Comparison of ENCODE assay signal across 20 cellular contexts in genomic region chr17:50861334-50861676, GRCh38. TPM values are rescaled to one million over a fixed set of nuclear protein-coding genes. Genes with fewer than 3 reads are reported as not detected.
DNase-seq lines count a peak whose midpoint lies in the region; ATAC-seq, FAIRE-seq and TF ChIP-seq lines count a peak whose summit lies in the region.
"Had no signal": no experiment of that assay in that cellular context is flagged by ENCODE, and none has a peak within 500 bp of the region (broad histone marks: within the 10 kb centered on the region; RNA-seq: fewer than 3 reads in every experiment).

No MANE protein-coding gene starts in this region.

- POLR2A ChIA-PET in HCT116 (lab: Charles Lee), result interaction anchor here (0.9 to 1.4 kb wide), 3 partner anchors 9 to 79 kb away, joined by 3 to 6 read pairs (median 5); no protein-coding TSS in a partner anchor

- CTCF ChIA-PET in HCT116 (lab: Charles Lee), result interaction anchor here (0.6 to 4.5 kb wide), 6 partner anchors 8 to 357 kb away, joined by 3 to 51 read pairs (median 4); no protein-coding TSS in a partner anchor

- peaks cover 36% of the 10 kb centered on the region for H3K79me2 ChIP-seq in HCT116 (ENCODE audit: insufficient read depth, low read length)
- H3K79me2 ChIP-seq in astrocyte (ENCODE audit: insufficient read depth, low read length), result peaks cover 33% of the 10 kb centered on the region

- no peaks in the 10 kb centered on the region for H3K9me2 ChIP-seq in HCT116 (ENCODE audit: insufficient read depth)

- H3K4me1 Mint-ChIP-seq in astrocyte (ENCODE audit: low read depth, unreplicated experiment), result peaks cover 12% of the 10 kb centered on the region
- H3K4me1 Mint-ChIP-seq in memory B cell, result peaks cover 19% of the 10 kb centered on the region

- H3K27ac ChIP-seq in HCT116 (ENCODE audit: low read depth, low read length) (no peak overlapping the region), astrocyte (ENCODE audit: low read depth, low read length) (no peak overlapping the region), temporal lobe (ENCODE audit: low read depth, low read length) (peak overlapping the region; percentile 85)
- H3K27ac ChIP-seq: BLaER1 treated with 17β-estradiol and CSF1 and Interleukin-3, amounts not matched to agents 10 nM and 100 nM; RWPE1 had no signal

- H3K4me3 ChIP-seq in HCT116 (replicated peaks in 1 of 2; ENCODE audit: low read depth in 1 of 2, low read length in 2 of 2) (no peak overlapping the region), astrocyte (ENCODE audit: insufficient read depth, low read depth, low read length) (no peak overlapping the region)
- H3K4me3 ChIP-seq: BLaER1 treated with 17β-estradiol and CSF1 and Interleukin-3, amounts not matched to agents 10 nM and 100 nM had no signal

- H3K4me3 Mint-ChIP-seq in astrocyte (ENCODE audit: unreplicated experiment) (peak overlapping the region; percentile 30), memory B cell (no peak overlapping the region)
- H3K4me3 Mint-ChIP-seq: activated CD8-positive, alpha-beta memory T cell treated with anti-CD3 and anti-CD28 coated beads, Interleukin-2, amount 10 ng/mL, durations not matched to agents 7 days and 5 days; mesothelial cell of epicardium had no signal

- no peaks in the 10 kb centered on the region for H3K27me3 Mint-ChIP-seq in astrocyte (ENCODE audit: low read depth, unreplicated experiment)
- no peaks in the 10 kb centered on the region for H3K27me3 Mint-ChIP-seq in memory B cell
- H3K27me3 Mint-ChIP-seq: activated CD8-positive, alpha-beta memory T cell treated with anti-CD3 and anti-CD28 coated beads, Interleukin-2, amount 10 ng/mL, durations not matched to agents 7 days and 5 days; stimulated activated naive CD8-positive, alpha-beta T cell treated with anti-CD3 and anti-CD28 coated beads, Interleukin-15, Interleukin-2, amounts not matched to agents 100 ng/mL and 50 ng/mL, for 24 hours had no signal

- H3K9me3 Mint-ChIP-seq in astrocyte (ENCODE audit: unreplicated experiment), result no peaks in the 10 kb centered on the region
- H3K9me3 Mint-ChIP-seq in memory B cell, result no peaks in the 10 kb centered on the region
- H3K9me3 Mint-ChIP-seq: mesothelial cell of epicardium; stimulated activated naive CD8-positive, alpha-beta T cell treated with anti-CD3 and anti-CD28 coated beads, Interleukin-15, Interleukin-2, amounts not matched to agents 100 ng/mL and 50 ng/mL, for 24 hours had no signal

- peaks cover 11 to 13% of the 10 kb centered on the region in 2 experiments for H3K36me3 ChIP-seq in HCT116 (ENCODE audit: control insufficient read depth in 1 of 2, insufficient read depth in 2 of 2, low read length in 2 of 2)
- peaks cover 4% of the 10 kb centered on the region for H3K36me3 ChIP-seq in astrocyte (ENCODE audit: insufficient read depth, low read length)

- no peak overlapping the region for H3K9ac ChIP-seq in HCT116 (ENCODE audit: low read length)
- H3K9ac ChIP-seq in astrocyte (ENCODE audit: low read length), result no peak overlapping the region
- H3K9ac ChIP-seq: BLaER1 treated with 17β-estradiol and CSF1 and Interleukin-3, amounts not matched to agents 10 nM and 100 nM had no signal

- no peak for FAIRE-seq in astrocyte (lab: Jason Lieb, UNC)

- peaks cover 23% of the 10 kb centered on the region for H4K20me1 ChIP-seq in HCT116 (ENCODE audit: insufficient read depth)
- peaks cover 32% of the 10 kb centered on the region for H4K20me1 ChIP-seq in astrocyte (ENCODE audit: insufficient read depth, low read length)

- no TSS peak for BruUV-seq in HCT116 (replicated peaks; lab: Mats Ljungman, UMichigan)

- H2AFZ ChIP-seq in HCT116 (ENCODE audit: low read depth, low read length, poor library complexity, severe bottlenecking) (no peak overlapping the region), astrocyte (ENCODE audit: low read depth, low read length) (no peak overlapping the region)

- intact Hi-C loops in HCT116 (cut with micrococcal nuclease), result loop anchor here (10.0 kb wide), 1 partner anchor 227 kb away; the partner anchor contains the start of gene ABCC3

- no peak for TF ChIP-seq RAD21 in HCT116 (IDR thresholded peaks at IDR 0.05; ENCODE audit: low read depth)

- H3K9me3 ChIP-seq in HCT116 (ENCODE audit: control insufficient read depth in 1 of 2, insufficient read depth in 1 of 2, low read depth in 1 of 2, low read length in 2 of 2) (no peaks in the 10 kb centered on the region), astrocyte (ENCODE audit: insufficient read depth, low read depth, low read length) (no peaks in the 10 kb centered on the region)
- H3K9me3 ChIP-seq: BLaER1 treated with 17β-estradiol and CSF1 and Interleukin-3, amounts not matched to agents 10 nM and 100 nM had no signal

- H3K4me2 ChIP-seq in HCT116 (ENCODE audit: low read length), result no peak overlapping the region
- no peak overlapping the region for H3K4me2 ChIP-seq in astrocyte (ENCODE audit: low read length)
- H3K4me2 ChIP-seq: BLaER1 treated with 17β-estradiol and CSF1 and Interleukin-3, amounts not matched to agents 10 nM and 100 nM had no signal

- peaks cover 3% of the 10 kb centered on the region for H3K36me3 Mint-ChIP-seq in astrocyte (ENCODE audit: low read depth, unreplicated experiment)
- H3K36me3 Mint-ChIP-seq in memory B cell, result peaks cover 9% of the 10 kb centered on the region

- no peak for ATAC-seq in HCT116
- ATAC-seq in memory B cell (ENCODE audit: low read depth), result no peak
- no peak for ATAC-seq in HG03025 (IDR thresholded peaks at IDR 0.05; ENCODE audit: low FRiP score, unreplicated experiment)
- ATAC-seq: activated CD8-positive, alpha-beta memory T cell treated with anti-CD3 and anti-CD28 coated beads, Interleukin-2, amount 10 ng/mL, durations not matched to agents 7 days and 5 days had no signal

- no peak for TF ChIP-seq POLR2A in HCT116 (IDR thresholded peaks at IDR 0.05; ENCODE audit: borderline replicate concordance, extremely low read depth, insufficient read depth, insufficient read length)

- RAD21 ChIA-PET in HCT116 (lab: Charles Lee; ENCODE audit: low non-redundant PET in 1 of 2, low total read pairs in 2 of 2, uncharacterized antibody in 2 of 2, unreplicated experiment in 2 of 2), result no interaction called here

- DNase-seq in HCT116 (ENCODE audit: low read depth, low spot score), result no peak
- DNase-seq in astrocyte (ENCODE audit: low read depth), result no peak
- DNase-seq in memory B cell (ENCODE audit: low spot score in 2 of 2), result no peak
- no peak for DNase-seq in NK-92 treated with Interleukin-12 subunit alpha and Interleukin-12 subunit beta, amount 100 ng/mL, for 24 hours (lab: John Stamatoyannopoulos, UW)
- no peak for DNase-seq in SW480 (ENCODE audit: low spot score)
- DNase-seq: activated CD8-positive, alpha-beta memory T cell treated with anti-CD3 and anti-CD28 coated beads, Interleukin-2, amount 10 ng/mL, durations not matched to agents 7 days and 5 days; activated naive CD4-positive, alpha-beta T cell treated with Interleukin-2 at 50 U/mL for 16 hours; central memory CD4-positive, alpha-beta T cell; DMS79; NCI-H1092; occipital lobe; stimulated activated CD4-positive, alpha-beta T cell treated with anti-CD3 and anti-CD28 coated beads, Interleukin-12 subunit alpha, Interleukin-12 subunit beta, amount 100 ng/mL, for 4 hours; T-helper 1 cell had no signal

- H3K27ac Mint-ChIP-seq in astrocyte (ENCODE audit: unreplicated experiment) (no peak overlapping the region), memory B cell (peak overlapping the region; percentile 29)
- H3K27ac Mint-ChIP-seq: activated CD8-positive, alpha-beta memory T cell treated with anti-CD3 and anti-CD28 coated beads, Interleukin-2, amount 10 ng/mL, durations not matched to agents 7 days and 5 days; mesothelial cell of epicardium had no signal

- TF ChIP-seq CTCF in HCT116 (IDR thresholded peaks at IDR 0.05 in 2 of 3, conservative IDR thresholded peaks at IDR 0.05 in 1 of 3; ENCODE audit: borderline replicate concordance in 1 of 3, insufficient read depth in 1 of 3, low read depth in 2 of 3, low read length in 2 of 3) (no peak), astrocyte (IDR thresholded peaks at IDR 0.05; ENCODE audit: insufficient read depth, low read depth, low read length) (no peak)

- H3K4me1 ChIP-seq in HCT116 (ENCODE audit: control insufficient read depth in 1 of 2, insufficient read depth in 2 of 2, low read length in 2 of 2), result peaks cover 9 to 17% of the 10 kb centered on the region in 2 experiments; a peak in 3 of 4 replicates
- peaks cover 17% of the 10 kb centered on the region for H3K4me1 ChIP-seq in astrocyte (ENCODE audit: insufficient read depth, low read length)

- no peaks in the 10 kb centered on the region for H3K27me3 ChIP-seq in HCT116 (ENCODE audit: insufficient read depth, low read length)
- H3K27me3 ChIP-seq in astrocyte (ENCODE audit: insufficient read depth, low read length), result no peaks in the 10 kb centered on the region
- H3K27me3 ChIP-seq: BLaER1 treated with 17β-estradiol and CSF1 and Interleukin-3, amounts not matched to agents 10 nM and 100 nM had no signal

TF ChIP-seq in HCT116, 20 proteins besides CTCF, POLR2A, EP300 and RAD21:
- TF ChIP-seq CBX3 (IDR thresholded peaks at IDR 0.05; ENCODE audit: low read depth) (no peak), SIN3A (IDR thresholded peaks at IDR 0.05; ENCODE audit: low read depth) (0 out of 2 replicates have a peak, but pooled peaks have one; percentile 14)

RNA-seq across cellular contexts. Expression of gene TOB1, which starts 4.8 kb away (rescaled TPM):
- 86.0 TPM for total RNA-seq in HCT116 (2021; ENCODE audit: unreplicated experiment)
- 57.2 and 74.9 TPM in 2 replicates for polyA plus RNA-seq in HCT116 (2012)
- 59.1 and 71.6 TPM in 2 replicates for total RNA-seq in astrocyte
- 12.3 TPM for total RNA-seq in temporal lobe

RNA-seq across cellular contexts. Expression of gene WFIKKN2, which starts 25.9 kb away (rescaled TPM):
- total RNA-seq in HCT116 (2021; ENCODE audit: unreplicated experiment), result 0.05 TPM
- not detected in 2 replicates for polyA plus RNA-seq in HCT116 (2012)
- total RNA-seq in astrocyte, result 0.07 TPM in 1 of 2 replicates, not detected in the other
- 6.6 TPM for total RNA-seq in temporal lobe
- total RNA-seq: activated CD8-positive, alpha-beta memory T cell treated with anti-CD3 and anti-CD28 coated beads, Interleukin-2, amount 10 ng/mL, durations not matched to agents 7 days and 5 days; epithelial cell of proximal tubule had no signal
